Comparison of ENCODE assay signal across 17 cellular contexts in genomic region chr13:100381595-100382224, GRCh38.
"Had no signal": no experiment of that assay in that cellular context is flagged by ENCODE, and none has a peak within 500 bp of the region (broad histone marks: within the 10 kb centered on the region; RNA-seq: fewer than 3 reads in every experiment).

No MANE protein-coding gene starts in this region.

- H3K4me1 ChIP-seq: breast epithelium, lower lobe of right lung, tibial nerve had no signal

- H3K27ac ChIP-seq: breast epithelium, heart right ventricle, lower lobe of right lung, neutrophil, tibial nerve had no signal

- H3K9me3 ChIP-seq: neutrophil had no signal

- ATAC-seq: activated T-cell treated with anti-CD3 and anti-CD28 coated beads, Interleukin-2, amount 50 U/mL, for 72 hours; lower lobe of right lung; right cardiac atrium; stimulated activated memory B cell treated with anti-CD40 and anti-IgM and Interleukin-4, amounts not matched to agents 10 μg/mL and 1 μg/mL and 100 μg/mL, for 72 hours; T-cell had no signal

- DNase-seq: activated CD4-positive, alpha-beta memory T cell treated with anti-CD3 and anti-CD28 coated beads, Interleukin-2, amount 10 ng/mL, durations not matched to agents 7 days and 5 days; activated naive CD8-positive, alpha-beta T cell treated with anti-CD3 and anti-CD28 coated beads, Interleukin-2, amount 10 ng/mL, durations not matched to agents 7 days and 5 days; activated T-cell treated with anti-CD3 and anti-CD28 coated beads, Interleukin-2, amount 50 U/mL, for 72 hours; anterior cingulate cortex; foreskin melanocyte; heart right ventricle; islet precursor cell; lower lobe of right lung; midbrain; stimulated activated CD4-positive, alpha-beta T cell treated with anti-CD3 and anti-CD28 coated beads, Interleukin-1b, Interleukin-23, amount 100 ng/mL, for 48 hours; T-cell; T1000 had no signal

- H3K27me3 ChIP-seq: breast epithelium, heart right ventricle, neutrophil, tibial nerve had no signal

- H3K4me3 ChIP-seq: breast epithelium, heart right ventricle, lower lobe of right lung, tibial nerve had no signal

- H3K36me3 ChIP-seq: breast epithelium, neutrophil had no signal
